Comparison of ENCODE assay signal across 8 cellular contexts in the genomic region with DNA sequence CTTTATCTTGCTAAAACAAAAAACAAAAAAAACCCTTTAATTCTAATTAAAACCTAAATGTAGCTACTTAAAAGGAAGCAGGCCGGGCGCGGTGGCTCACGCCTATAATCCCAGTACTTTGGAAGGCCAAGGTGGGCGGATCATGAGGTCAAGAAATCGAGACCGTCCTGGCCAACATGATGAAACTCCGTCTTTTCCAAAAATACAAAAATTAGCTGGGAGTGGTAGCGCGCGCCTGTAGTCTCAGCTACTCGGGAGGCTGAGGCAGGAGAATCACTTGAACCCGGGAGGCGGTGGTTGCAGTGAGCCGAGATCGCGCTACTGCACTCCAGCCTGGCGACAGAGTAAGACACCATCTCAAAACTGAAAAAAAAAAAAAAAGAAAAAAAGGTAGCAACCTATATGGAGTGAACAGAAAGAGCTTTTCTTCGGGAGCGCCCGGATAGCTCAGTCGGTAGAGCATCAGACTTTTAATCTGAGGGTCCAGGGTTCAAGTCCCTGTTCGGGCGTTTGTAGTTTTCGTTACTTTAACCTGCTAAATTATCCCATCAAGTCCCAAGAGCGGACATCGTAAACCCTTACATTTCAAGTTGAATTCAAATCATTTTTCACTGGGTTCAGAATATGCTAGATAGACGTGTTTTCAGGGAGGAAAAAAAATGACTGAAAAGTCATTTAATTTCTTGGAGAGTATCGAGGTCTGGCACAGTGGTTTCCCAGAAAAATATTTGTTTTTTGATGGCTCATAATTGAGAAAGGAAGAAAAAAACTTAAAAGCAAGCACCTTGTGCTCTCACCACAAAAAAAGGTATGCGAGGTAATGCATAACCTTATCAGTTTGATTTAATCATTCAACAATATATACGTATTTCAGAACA. TPM values are rescaled to one million over a fixed set of nuclear protein-coding genes. Genes with fewer than 3 reads are reported as not detected.
DNase-seq lines count a peak whose midpoint lies in the region; ATAC-seq, FAIRE-seq and TF ChIP-seq lines count a peak whose summit lies in the region.

No MANE protein-coding gene starts in this region.

- H3K27me3 ChIP-seq in right lobe of liver, result no peaks in the 10 kb centered on the region

- H3K4me1 ChIP-seq in right lobe of liver, result peaks cover 0 to 26% (median 11%) of the 10 kb centered on the region in 4 donors

- H3K9me3 ChIP-seq in right lobe of liver, result no peaks in the 10 kb centered on the region

- H3K4me3 ChIP-seq in right lobe of liver, result peak overlapping the region; percentile 35 to 62 (median 41)

- ATAC-seq in HG03432 (IDR thresholded peaks at IDR 0.05; ENCODE audit: unreplicated experiment) (peak; percentile 75), right lobe of liver (peak; percentile 67 to 85 (median 78))

- H3K27ac ChIP-seq in right lobe of liver, result peak overlapping the region; percentile 52 to 76 (median 53)

- no peak for TF ChIP-seq POLR2A in right lobe of liver (IDR thresholded peaks at IDR 0.05)

- H3K36me3 ChIP-seq in right lobe of liver, result no peaks in the 10 kb centered on the region

- peak; percentile 4 for FAIRE-seq in GM19239 (lab: Jason Lieb, UNC)

- 3% methylated on average over 31 of the region's 31 CpGs for WGBS in right lobe of liver (ENCODE audit: insufficient coverage, low coverage, low lambda C conversion rate, missing lambda C conversion rate)

- DNase-seq in AG09319 (ENCODE audit: extremely low read depth, low read depth) (peak; percentile 88), GM19239 (ENCODE audit: insufficient read length, low spot score) (no peak), NCI-H446 treated with DMSO at 0.1 percent for 48 hours (lab: John Stamatoyannopoulos, UW) (peak; percentile 93), dermis blood vessel endothelial cell (peak; percentile 87), right lobe of liver (peak in 2 of 3 donors; percentile 47 to 73)
- peak; percentile 66 to 67 for DNase-seq in activated CD4-positive, alpha-beta T cell treated with anti-CD3 and anti-CD28 coated beads for 24 hours (ENCODE audit: low read depth in 2 of 2)
- DNase-seq in stimulated activated CD4-positive, alpha-beta T cell treated with anti-CD3 and anti-CD28 coated beads, Interleukin-4, amount 100 ng/mL, for 24 hours, result peak; percentile 83

- intact Hi-C loops in right lobe of liver (cut with DNase I), result no loop called here

- TF ChIP-seq CTCF in AG09319 (IDR thresholded peaks at IDR 0.05; ENCODE audit: low read depth, low read length) (no peak), right lobe of liver (IDR thresholded peaks at IDR 0.05) (no peak)

RNA-seq across cellular contexts. Expression of gene MDM4, which starts 9.9 kb away (rescaled TPM):
- 19.3 and 30.8 TPM in 2 replicates for total RNA-seq in dermis blood vessel endothelial cell
- 10 to 100 TPM; 21.0 to 37.6 (median 25.3) TPM for total RNA-seq in right lobe of liver

RNA-seq across cellular contexts. Expression of gene PIK3C2B, which starts 11.7 kb away (rescaled TPM):
- total RNA-seq in dermis blood vessel endothelial cell (29.3 and 37.3 TPM in 2 replicates), right lobe of liver (10 to 100 TPM in 3 of 6 experiments, 1 to 10 TPM in 3; 7.6 to 18.5 (median 10.1) TPM)
